ENCODE assay signal across 8 cellular contexts in the genomic region with DNA sequence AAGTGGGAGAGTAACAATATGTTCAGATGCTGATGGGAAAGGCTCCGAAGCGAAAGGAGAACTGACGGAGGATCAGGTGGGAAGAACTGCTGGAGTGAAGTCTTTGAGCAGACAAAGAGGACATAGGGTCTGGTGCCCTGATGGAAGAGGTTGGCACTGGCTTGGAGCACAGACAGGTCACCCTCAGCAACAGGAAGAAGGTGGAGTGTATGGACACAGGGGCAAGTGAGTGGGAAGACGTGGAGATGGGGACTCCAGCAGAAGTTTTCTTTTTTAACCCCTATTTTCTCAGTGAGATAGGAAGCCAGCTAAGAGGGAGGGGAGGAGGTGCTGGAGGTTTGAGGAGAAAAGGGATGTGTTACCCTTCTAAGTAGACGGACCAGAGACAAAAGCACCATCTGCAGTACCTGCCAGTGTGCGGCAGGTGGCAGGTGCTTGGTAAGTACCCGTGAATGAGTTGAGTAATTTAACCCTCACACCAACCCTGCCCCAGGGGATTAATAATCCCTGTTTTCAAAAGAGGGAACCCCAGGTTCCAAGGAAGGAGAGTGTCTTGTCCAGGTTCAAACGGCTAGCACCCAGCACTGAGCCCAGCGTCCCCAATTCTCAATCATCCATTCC. TPM values are rescaled to one million over a fixed set of nuclear protein-coding genes. Genes with fewer than 3 reads are reported as not detected.
DNase-seq lines count a peak whose midpoint lies in the region; ATAC-seq, FAIRE-seq and TF ChIP-seq lines count a peak whose summit lies in the region.

No MANE protein-coding gene starts in this region.

- H3K9me3 ChIP-seq in DOHH2 (ENCODE audit: control insufficient read depth, insufficient read depth, low read length) = no peaks in the 10 kb centered on the region
- no peaks in the 10 kb centered on the region for H3K9me3 ChIP-seq in adipocyte (ENCODE audit: control insufficient read depth, low read length)
- H3K9me3 ChIP-seq in HepG2 (ENCODE audit: low read length) = no peaks in the 10 kb centered on the region

- peak; percentile 50 for ATAC-seq in HepG2
- no peak for ATAC-seq in sciatic nerve
- no peak for ATAC-seq in GM18870 (IDR thresholded peaks at IDR 0.05; ENCODE audit: unreplicated experiment)

- H3K36me3 ChIP-seq in DOHH2 (ENCODE audit: control insufficient read depth, low read length) = peaks cover 4% of the 10 kb centered on the region
- peaks cover 2% of the 10 kb centered on the region for H3K36me3 ChIP-seq in adipocyte (ENCODE audit: control insufficient read depth, insufficient read depth, low read length, severe bottlenecking)
- H3K36me3 ChIP-seq in HepG2 (replicated peaks in 1 of 2; ENCODE audit: control insufficient read depth in 1 of 2, insufficient read depth in 2 of 2, low read length in 2 of 2) = no peaks in the 10 kb centered on the region

- no peaks in the 10 kb centered on the region for H4K20me1 ChIP-seq in DOHH2 (ENCODE audit: control insufficient read depth, insufficient read depth, low read depth, low read length)
- no peaks in the 10 kb centered on the region for H4K20me1 ChIP-seq in HepG2 (ENCODE audit: insufficient read depth, low read length)

- TF ChIP-seq CTCF in DOHH2 (IDR thresholded peaks at IDR 0.05; ENCODE audit: low read depth, low read length, poor library complexity, severe bottlenecking) = peak; percentile 65
- peak; percentile 76 for TF ChIP-seq CTCF in LNCAP (IDR thresholded peaks at IDR 0.05)
- TF ChIP-seq CTCF in HepG2 (CRISPR knock-in tag; IDR thresholded peaks at IDR 0.05) = peak; percentile 17; the same call in 1 of the 2 replicates

- no peak for TF ChIP-seq POLR2A in HepG2 (IDR thresholded peaks at IDR 0.05; ENCODE audit: insufficient read depth in 1 of 2, low read depth in 2 of 2, low read length in 2 of 2)

- in situ Hi-C loops in HepG2 (cut with HindIII; ENCODE audit: extremely low pct_ligation_motif_present, low pct_unique_long_range_greater_than_20kb) = no loop called here

- CTCF ChIA-PET in HepG2 (lab: Yijun Ruan, JAX; ENCODE audit: low intra/inter-chr PET ratio, low total read pairs) = no interaction called here

- H3K79me2 ChIP-seq in DOHH2 (ENCODE audit: control insufficient read depth, low read length) (no peaks in the 10 kb centered on the region), HepG2 (ENCODE audit: insufficient read depth, low read length) (no peaks in the 10 kb centered on the region)

- no peak overlapping the region for H3K4me2 ChIP-seq in DOHH2 (ENCODE audit: low read length)
- no peak overlapping the region for H3K4me2 ChIP-seq in HepG2 (ENCODE audit: low read depth, low read length)

- no peak overlapping the region for H3K27ac ChIP-seq in DOHH2 (ENCODE audit: low read depth, low read length)
- no peak overlapping the region for H3K27ac ChIP-seq in HepG2 (ENCODE audit: extremely low read length, insufficient read depth, low read length)

- H3K4me1 ChIP-seq in DOHH2 (ENCODE audit: control insufficient read depth, low read length) (peaks cover 31% of the 10 kb centered on the region), adipocyte (ENCODE audit: control insufficient read depth, insufficient read depth, low read length) (no peaks in the 10 kb centered on the region), HepG2 (ENCODE audit: insufficient read depth, low read length) (no peaks in the 10 kb centered on the region)

- no peaks in the 10 kb centered on the region for H3K9me2 ChIP-seq in DOHH2 (replicated peaks; ENCODE audit: control insufficient read depth, low read length)

- intact Hi-C loops in HepG2 (cut with micrococcal nuclease; ENCODE audit: unreplicated experiment) = no loop called here
- intact Hi-C loops in sciatic nerve (cut with DNase I) = no loop called here

- no peak overlapping the region for H2AFZ ChIP-seq in HepG2 (ENCODE audit: low read length)

- no peak for FAIRE-seq in HepG2 (lab: Jason Lieb, UNC)

- DNase-seq in adipocyte (ENCODE audit: low read depth) (peak; percentile 12), HepG2 (ENCODE audit: low spot score) (no peak), sciatic nerve (ENCODE audit: low spot score) (no peak)
- DNase-seq in activated naive CD4-positive, alpha-beta T cell treated with anti-CD3 and anti-CD28 coated beads, Interleukin-2, amount 50 U/mL, for 16 hours = no peak
- DNase-seq in stimulated activated CD4-positive, alpha-beta T cell treated with anti-CD3 and anti-CD28 coated beads, Interleukin-4, amount 100 ng/mL, for 1 hour = no peak

- H3K4me3 ChIP-seq in DOHH2 (ENCODE audit: low read length) (no peak overlapping the region), adipocyte (ENCODE audit: low read length) (no peak overlapping the region), HepG2 (replicated peaks in 1 of 3; ENCODE audit: insufficient read depth in 1 of 3, low read depth in 2 of 3, low read length in 3 of 3) (no peak overlapping the region)

- peaks cover 5% of the 10 kb centered on the region; the same call in 1 of the 2 replicates for H3F3A ChIP-seq in DOHH2 (ENCODE audit: control insufficient read depth, insufficient read depth)

- BruUV-seq in HepG2 (replicated peaks; lab: Mats Ljungman, UMichigan) = no TSS peak

- TF ChIP-seq EP300 in HepG2 (IDR thresholded peaks at IDR 0.05; ENCODE audit: low read depth in 2 of 2, low read length in 2 of 2) = no peak
- TF ChIP-seq EP300 in HepG2 (CRISPR knock-in tag; IDR thresholded peaks at IDR 0.05; ENCODE audit: borderline replicate concordance) = no peak

- POLR2A ChIA-PET in HepG2 (lab: Yijun Ruan, JAX) = no interaction called here

- no peaks in the 10 kb centered on the region for H3K27me3 ChIP-seq in DOHH2 (ENCODE audit: control insufficient read depth, low read length)
- no peaks in the 10 kb centered on the region for H3K27me3 ChIP-seq in adipocyte (replicated peaks; ENCODE audit: control insufficient read depth, insufficient read depth, low read length)
- no peaks in the 10 kb centered on the region for H3K27me3 ChIP-seq in HepG2 (ENCODE audit: control insufficient read depth in 1 of 2, insufficient read depth in 2 of 2, low read length in 2 of 2)

- TF ChIP-seq RAD21 in HepG2 (CRISPR knock-in tag; IDR thresholded peaks at IDR 0.05) = no peak

- no peak overlapping the region for H3K9ac ChIP-seq in adipocyte (ENCODE audit: low read length)
- H3K9ac ChIP-seq in HepG2 (ENCODE audit: insufficient read depth, low read depth, low read length) = no peak overlapping the region

- WGBS in HepG2 (ENCODE audit: low lambda C conversion rate) = 42% methylated on average over 9 of the region's 9 CpGs

RNA-seq across cellular contexts. Expression of a gene that starts 11.2 kb away (rescaled TPM):
- total RNA-seq in HepG2 (2016; rRNA removed; fragmentation: Illumina TruSeq; extraction: Trizol) (not detected in 2 replicates), sciatic nerve (0.58 TPM)
- not detected in 2 replicates for total RNA-seq in HepG2 (2016; cell fraction: cytosol; rRNA removed; fragmentation: Illumina TruSeq; extraction: Trizol; ENCODE audit: low read depth)
- not detected in 2 replicates for total RNA-seq in HepG2 (2016; cell fraction: insoluble cytoplasmic fraction; rRNA removed; fragmentation: Illumina TruSeq; extraction: Trizol)
- not detected in 2 replicates for total RNA-seq in HepG2 (2016; cell fraction: membrane; rRNA removed; fragmentation: Illumina TruSeq; extraction: Trizol)
- total RNA-seq in HepG2 (2016; cell fraction: nucleus; rRNA removed; fragmentation: Illumina TruSeq; extraction: Trizol) = not detected in 2 replicates
- polyA plus RNA-seq in HepG2 (2011; rRNA removed) = 0.12 TPM in 1 of 2 replicates, not detected in the other
- not detected in 2 replicates for polyA plus RNA-seq in HepG2 (2011; cell fraction: cytosol; rRNA removed)
- not detected in 2 replicates for polyA plus RNA-seq in HepG2 (2011; cell fraction: nucleus; rRNA removed)
- polyA plus RNA-seq in HepG2 (2012) = not detected in 2 replicates
- not detected in 2 replicates for polyA plus RNA-seq in HepG2 (2016; cell fraction: cytosol; fragmentation: Illumina TruSeq; extraction: Trizol; ENCODE audit: low read depth)
- not detected in 2 replicates for polyA plus RNA-seq in HepG2 (2016; cell fraction: insoluble cytoplasmic fraction; fragmentation: Illumina TruSeq; extraction: Trizol; ENCODE audit: low read depth)
- not detected in 2 replicates for polyA plus RNA-seq in HepG2 (2016; cell fraction: membrane; fragmentation: Illumina TruSeq; extraction: Trizol; ENCODE audit: low read depth)
- not detected in 2 replicates for polyA plus RNA-seq in HepG2 (2016; cell fraction: nucleus; fragmentation: Illumina TruSeq; extraction: Trizol; ENCODE audit: insufficient read depth, low read depth)
- polyA minus RNA-seq in HepG2 (2011; rRNA and poly(A)+ RNA removed; ENCODE audit: low replicate concordance) = not detected in 2 replicates
- not detected in 2 replicates for polyA minus RNA-seq in HepG2 (2011; cell fraction: cytosol; rRNA and poly(A)+ RNA removed)
- polyA minus RNA-seq in HepG2 (2011; cell fraction: nucleus; rRNA and poly(A)+ RNA removed) = not detected in 2 replicates

RNA-seq across cellular contexts. Expression of a gene that starts 19.4 kb away (rescaled TPM):
- total RNA-seq in HepG2 (2016; rRNA removed; fragmentation: Illumina TruSeq; extraction: Trizol) (0.53 and 2.2 TPM in 2 replicates), sciatic nerve (47.7 TPM)
- total RNA-seq in HepG2 (2016; cell fraction: cytosol; rRNA removed; fragmentation: Illumina TruSeq; extraction: Trizol; ENCODE audit: low read depth) = 1.1 and 1.9 TPM in 2 replicates
- total RNA-seq in HepG2 (2016; cell fraction: insoluble cytoplasmic fraction; rRNA removed; fragmentation: Illumina TruSeq; extraction: Trizol) = 2.6 TPM in 1 of 2 replicates, not detected in the other
- 0.53 and 1.2 TPM in 2 replicates for total RNA-seq in HepG2 (2016; cell fraction: membrane; rRNA removed; fragmentation: Illumina TruSeq; extraction: Trizol)
- 2.1 and 4.9 TPM in 2 replicates for total RNA-seq in HepG2 (2016; cell fraction: nucleus; rRNA removed; fragmentation: Illumina TruSeq; extraction: Trizol)
- 1.4 and 2.3 TPM in 2 replicates for polyA plus RNA-seq in HepG2 (2011; rRNA removed)
- 0.26 and 0.76 TPM in 2 replicates for polyA plus RNA-seq in HepG2 (2011; cell fraction: cytosol; rRNA removed)
- polyA plus RNA-seq in HepG2 (2011; cell fraction: nucleus; rRNA removed) = 12.4 and 14.0 TPM in 2 replicates
- polyA plus RNA-seq in HepG2 (2012) = 2.2 and 3.3 TPM in 2 replicates
- polyA plus RNA-seq in HepG2 (2016; cell fraction: cytosol; fragmentation: Illumina TruSeq; extraction: Trizol; ENCODE audit: low read depth) = 0.78 and 0.85 TPM in 2 replicates
- polyA plus RNA-seq in HepG2 (2016; cell fraction: insoluble cytoplasmic fraction; fragmentation: Illumina TruSeq; extraction: Trizol; ENCODE audit: low read depth) = 0.48 and 0.82 TPM in 2 replicates
- polyA plus RNA-seq in HepG2 (2016; cell fraction: membrane; fragmentation: Illumina TruSeq; extraction: Trizol; ENCODE audit: low read depth) = 0.42 and 1.5 TPM in 2 replicates
- 9.6 and 9.8 TPM in 2 replicates for polyA plus RNA-seq in HepG2 (2016; cell fraction: nucleus; fragmentation: Illumina TruSeq; extraction: Trizol; ENCODE audit: insufficient read depth, low read depth)
- polyA minus RNA-seq in HepG2 (2011; rRNA and poly(A)+ RNA removed; ENCODE audit: low replicate concordance) = 1.8 and 1.9 TPM in 2 replicates
- not detected in 2 replicates for polyA minus RNA-seq in HepG2 (2011; cell fraction: cytosol; rRNA and poly(A)+ RNA removed)
- 6.3 and 6.8 TPM in 2 replicates for polyA minus RNA-seq in HepG2 (2011; cell fraction: nucleus; rRNA and poly(A)+ RNA removed)

RNA-seq across cellular contexts. Expression of a gene that starts 39.1 kb away (rescaled TPM):
- total RNA-seq in HepG2 (2016; rRNA removed; fragmentation: Illumina TruSeq; extraction: Trizol) = not detected in 2 replicates
- not detected in 2 replicates for total RNA-seq in HepG2 (2016; cell fraction: cytosol; rRNA removed; fragmentation: Illumina TruSeq; extraction: Trizol; ENCODE audit: low read depth)
- not detected in 2 replicates for total RNA-seq in HepG2 (2016; cell fraction: insoluble cytoplasmic fraction; rRNA removed; fragmentation: Illumina TruSeq; extraction: Trizol)
- not detected in 2 replicates for total RNA-seq in HepG2 (2016; cell fraction: membrane; rRNA removed; fragmentation: Illumina TruSeq; extraction: Trizol)
- not detected in 2 replicates for total RNA-seq in HepG2 (2016; cell fraction: nucleus; rRNA removed; fragmentation: Illumina TruSeq; extraction: Trizol)
- polyA plus RNA-seq in HepG2 (2011; rRNA removed) = 0.07 TPM in 1 of 2 replicates, not detected in the other
- 0.03 TPM in 1 of 2 replicates, not detected in the other for polyA plus RNA-seq in HepG2 (2011; cell fraction: cytosol; rRNA removed)
- not detected in 2 replicates for polyA plus RNA-seq in HepG2 (2011; cell fraction: nucleus; rRNA removed)
- 0.27 TPM in 1 of 2 replicates, not detected in the other for polyA plus RNA-seq in HepG2 (2012)
- polyA plus RNA-seq in HepG2 (2016; cell fraction: cytosol; fragmentation: Illumina TruSeq; extraction: Trizol; ENCODE audit: low read depth) = not detected in 2 replicates
- polyA plus RNA-seq in HepG2 (2016; cell fraction: insoluble cytoplasmic fraction; fragmentation: Illumina TruSeq; extraction: Trizol; ENCODE audit: low read depth) = not detected in 2 replicates
- not detected in 2 replicates for polyA plus RNA-seq in HepG2 (2016; cell fraction: membrane; fragmentation: Illumina TruSeq; extraction: Trizol; ENCODE audit: low read depth)
- polyA plus RNA-seq in HepG2 (2016; cell fraction: nucleus; fragmentation: Illumina TruSeq; extraction: Trizol; ENCODE audit: insufficient read depth, low read depth) = not detected in 2 replicates
- polyA minus RNA-seq in HepG2 (2011; rRNA and poly(A)+ RNA removed; ENCODE audit: low replicate concordance) = not detected in 2 replicates
- polyA minus RNA-seq in HepG2 (2011; cell fraction: cytosol; rRNA and poly(A)+ RNA removed) = not detected in 2 replicates
- polyA minus RNA-seq in HepG2 (2011; cell fraction: nucleus; rRNA and poly(A)+ RNA removed) = not detected in 2 replicates
- 15.5 TPM for total RNA-seq in sciatic nerve

RNA-seq across cellular contexts. Expression of a gene that starts 48.4 kb away (rescaled TPM):
- total RNA-seq in HepG2 (2016; rRNA removed; fragmentation: Illumina TruSeq; extraction: Trizol) (not detected in 2 replicates), sciatic nerve (2.4 TPM)
- not detected in 2 replicates for total RNA-seq in HepG2 (2016; cell fraction: cytosol; rRNA removed; fragmentation: Illumina TruSeq; extraction: Trizol; ENCODE audit: low read depth)
- total RNA-seq in HepG2 (2016; cell fraction: insoluble cytoplasmic fraction; rRNA removed; fragmentation: Illumina TruSeq; extraction: Trizol) = not detected in 2 replicates
- not detected in 2 replicates for total RNA-seq in HepG2 (2016; cell fraction: membrane; rRNA removed; fragmentation: Illumina TruSeq; extraction: Trizol)
- not detected in 2 replicates for total RNA-seq in HepG2 (2016; cell fraction: nucleus; rRNA removed; fragmentation: Illumina TruSeq; extraction: Trizol)
- not detected in 2 replicates for polyA plus RNA-seq in HepG2 (2011; rRNA removed)
- polyA plus RNA-seq in HepG2 (2011; cell fraction: cytosol; rRNA removed) = not detected in 2 replicates
- polyA plus RNA-seq in HepG2 (2011; cell fraction: nucleus; rRNA removed) = not detected in 2 replicates
- polyA plus RNA-seq in HepG2 (2012) = not detected in 2 replicates
- polyA plus RNA-seq in HepG2 (2016; cell fraction: cytosol; fragmentation: Illumina TruSeq; extraction: Trizol; ENCODE audit: low read depth) = not detected in 2 replicates
- polyA plus RNA-seq in HepG2 (2016; cell fraction: insoluble cytoplasmic fraction; fragmentation: Illumina TruSeq; extraction: Trizol; ENCODE audit: low read depth) = not detected in 2 replicates
- not detected in 2 replicates for polyA plus RNA-seq in HepG2 (2016; cell fraction: membrane; fragmentation: Illumina TruSeq; extraction: Trizol; ENCODE audit: low read depth)
- not detected in 2 replicates for polyA plus RNA-seq in HepG2 (2016; cell fraction: nucleus; fragmentation: Illumina TruSeq; extraction: Trizol; ENCODE audit: insufficient read depth, low read depth)
- polyA minus RNA-seq in HepG2 (2011; rRNA and poly(A)+ RNA removed; ENCODE audit: low replicate concordance) = not detected in 2 replicates
- polyA minus RNA-seq in HepG2 (2011; cell fraction: cytosol; rRNA and poly(A)+ RNA removed) = not detected in 2 replicates
- not detected in 2 replicates for polyA minus RNA-seq in HepG2 (2011; cell fraction: nucleus; rRNA and poly(A)+ RNA removed)

Comparison
In these comparisons a context has a peak if more than half of its experiments do, and no peak if none do; other contexts are left out.
1. CTCF ChIP-seq: peak in every context shown above with its lines; median percentile 76 in LNCAP; 65 in DOHH2; 17 in HepG2.
2. RNA of a gene that starts 39.1 kb away (total RNA-seq): 15.5 TPM in sciatic nerve (single experiment); not detected in HepG2; every median in the first group is over 10 times any median in the second.